ENCODE assay signal across 9 cellular contexts in genomic region chr21:39182016-39182415, GRCh38. TPM values are rescaled to one million over a fixed set of nuclear protein-coding genes. Genes with fewer than 3 reads are reported as not detected.
DNase-seq lines count a peak whose midpoint lies in the region; ATAC-seq and TF ChIP-seq lines count a peak whose summit lies in the region.
"Had no signal": no experiment of that assay in that cellular context is flagged by ENCODE, and none has a peak within 500 bp of the region (broad histone marks: within the 10 kb centered on the region; RNA-seq: fewer than 3 reads in every experiment).

No MANE protein-coding gene starts in this region.

- H3K36me3 Mint-ChIP-seq in activated naive CD8-positive, alpha-beta T cell treated with anti-CD3 and anti-CD28 coated beads, Interleukin-2, amount 50 U/mL, for 24 hours (ENCODE audit: low read depth), result peaks cover 37% of the 10 kb centered on the region

- peaks cover 0 to 24% (median 14%) of the 10 kb centered on the region in 12 donors for H3K4me1 ChIP-seq in heart left ventricle
- peaks cover 0 to 15% (median 2%) of the 10 kb centered on the region in 4 donors for H3K4me1 ChIP-seq in right lobe of liver
- H3K4me1 ChIP-seq in upper lobe of left lung, result peaks cover 12 to 20% (median 14%) of the 10 kb centered on the region in 4 donors

- no peak for TF ChIP-seq POLR2A in heart left ventricle (IDR thresholded peaks at IDR 0.05)
- no peak for TF ChIP-seq POLR2A in right lobe of liver (IDR thresholded peaks at IDR 0.05)
- no peak for TF ChIP-seq POLR2A in upper lobe of left lung (IDR thresholded peaks at IDR 0.05)

- H3K9me3 ChIP-seq in heart left ventricle, result no peaks in the 10 kb centered on the region
- no peaks in the 10 kb centered on the region for H3K9me3 ChIP-seq in right lobe of liver
- no peaks in the 10 kb centered on the region for H3K9me3 ChIP-seq in upper lobe of left lung

- 63 to 70% (median 64%) methylated on average over 8 of the region's 8 CpGs for WGBS in heart left ventricle, 4 donors
- 41% methylated on average over 8 of the region's 8 CpGs for WGBS in right lobe of liver (ENCODE audit: insufficient coverage, low coverage, low lambda C conversion rate, missing lambda C conversion rate)
- WGBS in upper lobe of left lung, 2 donors, result 50 to 57% methylated on average over 8 of the region's 8 CpGs

- no peak for TF ChIP-seq EP300 in upper lobe of left lung (IDR thresholded peaks at IDR 0.05)

- H3K4me3 ChIP-seq in heart left ventricle (peak overlapping the region in 8 of 12 donors; percentile 72 to 97 (median 88)), right lobe of liver (peak overlapping the region; percentile 83 to 89 (median 83)), upper lobe of left lung (peak overlapping the region in 3 of 4 donors; percentile 68 to 88 (median 87))

- H3K4me3 Mint-ChIP-seq in activated naive CD8-positive, alpha-beta T cell treated with anti-CD3 and anti-CD28 coated beads, Interleukin-2, amount 50 U/mL, for 24 hours, result peak overlapping the region; percentile 96

- H3K27ac ChIP-seq in heart left ventricle (no peak overlapping the region), right lobe of liver (no peak overlapping the region), upper lobe of left lung (no peak overlapping the region)

- no peak for DNase-seq in heart left ventricle
- no peak for DNase-seq in left cardiac atrium
- DNase-seq in activated naive CD8-positive, alpha-beta T cell treated with anti-CD3 and anti-CD28 coated beads, Interleukin-2, amount 50 U/mL, for 24 hours, result no peak
- no peak for DNase-seq in right lobe of liver
- DNase-seq in upper lobe of left lung, result no peak
- DNase-seq in cortex of kidney (lab: John Stamatoyannopoulos, UW), result no peak
- DNase-seq in COR-L47 (lab: John Stamatoyannopoulos, UW), result no peak
- DNase-seq: NCI-H1092 had no signal

- H3K4me1 Mint-ChIP-seq in activated naive CD8-positive, alpha-beta T cell treated with anti-CD3 and anti-CD28 coated beads, Interleukin-2, amount 50 U/mL, for 24 hours, result peaks cover 49% of the 10 kb centered on the region

- H3K27me3 Mint-ChIP-seq in activated naive CD8-positive, alpha-beta T cell treated with anti-CD3 and anti-CD28 coated beads, Interleukin-2, amount 50 U/mL, for 24 hours, result no peaks in the 10 kb centered on the region

- no peaks in the 10 kb centered on the region for H3K9me3 Mint-ChIP-seq in activated naive CD8-positive, alpha-beta T cell treated with anti-CD3 and anti-CD28 coated beads, Interleukin-2, amount 50 U/mL, for 24 hours

- H3K27ac Mint-ChIP-seq in activated naive CD8-positive, alpha-beta T cell treated with anti-CD3 and anti-CD28 coated beads, Interleukin-2, amount 50 U/mL, for 24 hours, result peak overlapping the region; percentile 94

- ATAC-seq in heart left ventricle (no peak), left cardiac atrium (no peak), right lobe of liver (no peak), upper lobe of left lung (ENCODE audit: low FRiP score in 2 of 2) (no peak), HG02870 (IDR thresholded peaks at IDR 0.05; ENCODE audit: unreplicated experiment) (no peak)
- no peak for ATAC-seq in activated naive CD8-positive, alpha-beta T cell treated with anti-CD3 and anti-CD28 coated beads, Interleukin-2, amount 50 U/mL, for 24 hours

- TF ChIP-seq CTCF in heart left ventricle (IDR thresholded peaks at IDR 0.05), result no peak
- no peak for TF ChIP-seq CTCF in right lobe of liver (IDR thresholded peaks at IDR 0.05)
- no peak for TF ChIP-seq CTCF in upper lobe of left lung (IDR thresholded peaks at IDR 0.05)

- H3K27me3 ChIP-seq in heart left ventricle (no peaks in the 10 kb centered on the region), right lobe of liver (no peaks in the 10 kb centered on the region), upper lobe of left lung (no peaks in the 10 kb centered on the region)

- H3K36me3 ChIP-seq in heart left ventricle (peaks cover 0 to 30% (median 5%) of the 10 kb centered on the region in 9 donors), right lobe of liver (peaks cover 0 to 10% (median 0%) of the 10 kb centered on the region in 4 donors), upper lobe of left lung (peaks cover 0 to 21% (median 8%) of the 10 kb centered on the region in 4 donors)

- intact Hi-C loops in heart left ventricle (cut with DNase I), result loop anchor here in 5 of 10 donors (5.0 to 10.0 kb wide), 2 partner anchors 203 to 205 kb away; a partner anchor contains a TSS
- intact Hi-C loops in left cardiac atrium (cut with DNase I), result no loop called here
- intact Hi-C loops in right lobe of liver (cut with DNase I), result no loop called here

RNA-seq across cellular contexts. Expression of gene PSMG1, which starts 1.2 kb away (rescaled TPM):
- 10 to 100 TPM; 12.0 to 31.6 (median 25.3) TPM for total RNA-seq in heart left ventricle
- 10 to 100 TPM; 34.5 to 35.2 TPM for polyA plus RNA-seq in heart left ventricle
- 10 to 100 TPM; 21.3 to 30.6 TPM for total RNA-seq in left cardiac atrium
- total RNA-seq in right lobe of liver, result 10 to 100 TPM; 17.1 to 32.4 (median 26.0) TPM
- total RNA-seq in upper lobe of left lung, result 10 to 100 TPM in 4 of 6 donors, 1 to 10 TPM in 2; 6.1 to 24.6 (median 19.7) TPM
